Comparison of ENCODE assay signal across 11 cellular contexts in genomic region chr3:188683032-188683491, GRCh38.
DNase-seq lines count a peak whose midpoint lies in the region; ATAC-seq and TF ChIP-seq lines count a peak whose summit lies in the region.
"Had no signal": no experiment of that assay in that cellular context is flagged by ENCODE, and none has a peak within 500 bp of the region (broad histone marks: within the 10 kb centered on the region; RNA-seq: fewer than 3 reads in every experiment).

No MANE protein-coding gene starts in this region.

- H3K4me3 ChIP-seq in SJSA1 (no peak overlapping the region), heart left ventricle (no peak overlapping the region), colonic mucosa (no peak overlapping the region)
- H3K4me3 ChIP-seq: BLaER1, GM23338 had no signal

- H3K9ac ChIP-seq in colonic mucosa (ENCODE audit: low read depth in 2 of 2, low read length in 2 of 2): no peak overlapping the region
- H3K9ac ChIP-seq: BLaER1 had no signal

- H3K4me1 ChIP-seq in SJSA1 (replicated peaks) (peaks cover 45% of the 10 kb centered on the region), heart left ventricle (peaks cover 0 to 85% (median 43%) of the 10 kb centered on the region in 12 donors), colonic mucosa (no peaks in the 10 kb centered on the region)
- H3K4me1 ChIP-seq: BLaER1 had no signal

- H3K27me3 ChIP-seq in SJSA1 (replicated peaks) (no peaks in the 10 kb centered on the region), heart left ventricle (no peaks in the 10 kb centered on the region), colonic mucosa (no peaks in the 10 kb centered on the region)
- H3K27me3 ChIP-seq: BLaER1 had no signal

- no peaks in the 10 kb centered on the region for H3K9me3 ChIP-seq in SJSA1 (replicated peaks)
- no peaks in the 10 kb centered on the region for H3K9me3 ChIP-seq in heart left ventricle
- H3K9me3 ChIP-seq in colonic mucosa: no peaks in the 10 kb centered on the region
- H3K9me3 ChIP-seq: BLaER1 had no signal

- peaks cover 9% of the 10 kb centered on the region; the same call in 1 of the 2 replicates for H3K36me3 ChIP-seq in SJSA1
- no peaks in the 10 kb centered on the region for H3K36me3 ChIP-seq in heart left ventricle
- no peaks in the 10 kb centered on the region for H3K36me3 ChIP-seq in colonic mucosa
- H3K36me3 ChIP-seq: BLaER1 had no signal

- WGBS in heart left ventricle, 4 donors: 28 to 49% (median 41%) methylated on average over 3 of the region's 3 CpGs

- DNase-seq in activated CD4-positive, alpha-beta T cell treated with anti-CD3 and anti-CD28 coated beads for 24 hours (ENCODE audit: low read depth in 2 of 2): peak; percentile 3 to 10
- DNase-seq in activated CD4-positive, alpha-beta T cell treated with anti-CD3 and anti-CD28 coated beads, Interleukin-2, amount 50 U/mL, for 4 hours: no peak
- no peak for DNase-seq in SJSA1 (ENCODE audit: low read depth in 1 of 2, low spot score in 2 of 2)
- DNase-seq in heart left ventricle: peak in 1 of 5 donors; percentile 51
- DNase-seq in stimulated activated CD8-positive, alpha-beta memory T cell treated with anti-CD3 and anti-CD28 coated beads, Interleukin-12 subunit alpha, Interleukin-12 subunit beta, amount 100 ng/mL, for 24 hours (ENCODE audit: extremely low read depth): peak; percentile 2
- DNase-seq in ecto neural progenitor cell (ENCODE audit: low spot score): no peak
- no peak for DNase-seq in activated gamma-delta T cell (lab: John Stamatoyannopoulos, UW)
- DNase-seq in colonic mucosa: no peak
- DNase-seq: NCI-H526 had no signal

- ATAC-seq in heart left ventricle: peak; percentile 80 to 93 (median 90)
- ATAC-seq: GM23338 had no signal

- no peak for TF ChIP-seq POLR2A in heart left ventricle (IDR thresholded peaks at IDR 0.05)

- intact Hi-C loops in heart left ventricle (cut with DNase I) (loop anchor here in 2 of 10 donors (10.0 kb wide), 2 partner anchors 272 to 328 kb away; no protein-coding TSS in a partner anchor), colonic mucosa (cut with DNase I) (no loop called here)

- no peak for TF ChIP-seq CTCF in heart left ventricle (IDR thresholded peaks at IDR 0.05)
- no peak for TF ChIP-seq CTCF in colonic mucosa (IDR thresholded peaks at IDR 0.05)

- H3K27ac ChIP-seq in SJSA1: peak overlapping the region; percentile 54
- peak overlapping the region; percentile 17 to 77 (median 68) for H3K27ac ChIP-seq in heart left ventricle
- H3K27ac ChIP-seq in colonic mucosa: no peak overlapping the region
- H3K27ac ChIP-seq: BLaER1 had no signal

Comparison
In these comparisons a context has a peak if more than half of its experiments do, and no peak if none do; other contexts are left out.
1. DNase-seq: peak in activated CD4-positive, alpha-beta T cell treated with anti-CD3 and anti-CD28 coated beads for 24 hours (2 of 2) and stimulated activated CD8-positive, alpha-beta memory T cell treated with anti-CD3 and anti-CD28 coated beads, Interleukin-12 subunit alpha, Interleukin-12 subunit beta, amount 100 ng/mL, for 24 hours (single experiment); none in activated CD4-positive, alpha-beta T cell treated with anti-CD3 and anti-CD28 coated beads, Interleukin-2, amount 50 U/mL, for 4 hours (0 of 2), SJSA1 (0 of 2), ecto neural progenitor cell (single experiment), activated gamma-delta T cell (single experiment) and colonic mucosa (single experiment).